Comparison of ENCODE assay signal across 9 cellular contexts in genomic region chr2:74497777-74498499, GRCh38. TPM values are rescaled to one million over a fixed set of nuclear protein-coding genes. Genes with fewer than 3 reads are reported as not detected.
DNase-seq lines count a peak whose midpoint lies in the region; ATAC-seq and TF ChIP-seq lines count a peak whose summit lies in the region.
"Had no signal": no experiment of that assay in that cellular context is flagged by ENCODE, and none has a peak within 500 bp of the region (broad histone marks: within the 10 kb centered on the region; RNA-seq: fewer than 3 reads in every experiment).

No MANE protein-coding gene starts in this region.

- no peaks in the 10 kb centered on the region for H3K79me2 ChIP-seq in PC-3 (ENCODE audit: low read length)

- no peaks in the 10 kb centered on the region for H3F3A ChIP-seq in PC-3 (ENCODE audit: low read length, unreplicated experiment)

- CTCF ChIA-PET in PC-3 (lab: Charles Lee) = no interaction called here

- peaks cover 9% of the 10 kb centered on the region; the same call in 1 of the 2 replicates for H3K36me3 ChIP-seq in PC-3 (ENCODE audit: low read depth, low read length)
- H3K36me3 ChIP-seq: ovary had no signal

- DNase-seq in PC-3 (no peak), neural crest cell (ENCODE audit: low read depth, low spot score) (no peak), NCI-H1694 treated with DMSO at 0.1 percent for 48 hours (lab: John Stamatoyannopoulos, UW) (no peak), hypothalamus (lab: John Stamatoyannopoulos, UW) (no peak), NCI-H1930 (lab: John Stamatoyannopoulos, UW) (no peak)

- no peaks in the 10 kb centered on the region for H3K9me3 Mint-ChIP-seq in neural crest cell

- peaks cover 15% of the 10 kb centered on the region for H3K36me3 Mint-ChIP-seq in neural crest cell (ENCODE audit: low read depth)

- no peaks in the 10 kb centered on the region for H3K27me3 ChIP-seq in PC-3 (ENCODE audit: low read length)
- H3K27me3 ChIP-seq: ovary had no signal

- POLR2A ChIA-PET in PC-3 (lab: Charles Lee; ENCODE audit: unreplicated experiment) = no interaction called here

- no peaks in the 10 kb centered on the region for H3K9me3 ChIP-seq in PC-3 (ENCODE audit: low read length)
- H3K9me3 ChIP-seq: ovary had no signal

- H3K4me2 ChIP-seq in PC-3 (ENCODE audit: low read length) = peak overlapping the region; percentile 94

- H3K4me3 ChIP-seq in GM08714 (ENCODE audit: low read length) (peak overlapping the region; percentile 28; the same call in 1 of the 2 replicates), PC-3 (ENCODE audit: low read length) (peak overlapping the region; percentile 67)
- H3K4me3 ChIP-seq: ovary had no signal

- intact Hi-C loops in PC-3 (cut with micrococcal nuclease) = loop anchor here (1.0 kb wide), 1 partner anchor 15 kb away; the partner anchor contains the start of gene TTC31

- H3K27ac Mint-ChIP-seq in neural crest cell (ENCODE audit: unreplicated experiment) = no peak overlapping the region

- H2AFZ ChIP-seq in PC-3 (ENCODE audit: low read length) = peak overlapping the region; percentile 87

- H3K9me2 ChIP-seq in PC-3 (replicated peaks; ENCODE audit: low read length) = no peaks in the 10 kb centered on the region

- peaks cover 84% of the 10 kb centered on the region for H3K27me3 Mint-ChIP-seq in neural crest cell (ENCODE audit: low read depth)

- peak overlapping the region; percentile 86 for H3K4me3 Mint-ChIP-seq in neural crest cell

- H3K4me1 Mint-ChIP-seq in neural crest cell = peaks cover 19% of the 10 kb centered on the region

- no peak overlapping the region for H3K9ac ChIP-seq in PC-3 (ENCODE audit: low read length)

- H3K4me1 ChIP-seq in PC-3 (ENCODE audit: insufficient read depth, low read length) = peaks cover 19% of the 10 kb centered on the region

- TF ChIP-seq CTCF in PC-3 (conservative IDR thresholded peaks at IDR 0.05; ENCODE audit: low read depth, low read length) (no peak), neural crest cell (conservative IDR thresholded peaks at IDR 0.05) (no peak)

- H3K27ac ChIP-seq in PC-3 (ENCODE audit: low read length) = no peak overlapping the region
- H3K27ac ChIP-seq: ovary had no signal

- peak; percentile 39 for ATAC-seq in PC-3
- ATAC-seq in esophagus mucosa = peak; percentile 41
- ATAC-seq in HG02852 (IDR thresholded peaks at IDR 0.05; ENCODE audit: unreplicated experiment) = no peak

- BruUV-seq in PC-3 (replicated peaks; lab: Mats Ljungman, UMichigan) = no TSS peak

- no peaks in the 10 kb centered on the region for H4K20me1 ChIP-seq in PC-3 (ENCODE audit: low read length)

RNA-seq across cellular contexts. Expression of gene LBX2, which starts 1.5 kb away (rescaled TPM):
- not detected in 2 replicates for total RNA-seq in PC-3 (2014; rRNA removed)
- total RNA-seq in esophagus mucosa = 0.32 TPM
- total RNA-seq in neural crest cell = 0.28 TPM in 1 of 2 replicates, not detected in the other

RNA-seq across cellular contexts. Expression of gene PCGF1, which starts 9.6 kb away (rescaled TPM):
- 31.2 and 35.7 TPM in 2 replicates for total RNA-seq in PC-3 (2014; rRNA removed)
- total RNA-seq in esophagus mucosa = 20.6 TPM
- 25.4 and 30.0 TPM in 2 replicates for total RNA-seq in neural crest cell

RNA-seq across cellular contexts. Expression of gene TTC31, which starts 15.1 kb away (rescaled TPM):
- 21.1 and 21.4 TPM in 2 replicates for total RNA-seq in PC-3 (2014; rRNA removed)
- 10.5 TPM for total RNA-seq in esophagus mucosa
- total RNA-seq in neural crest cell = 29.6 and 31.6 TPM in 2 replicates

RNA-seq across cellular contexts. Expression of gene CCDC142, which starts 15.1 kb away (rescaled TPM):
- total RNA-seq in PC-3 (2014; rRNA removed) (14.7 and 21.1 TPM in 2 replicates), esophagus mucosa (4.6 TPM), neural crest cell (34.7 and 35.0 TPM in 2 replicates)

RNA-seq across cellular contexts. Expression of gene TLX2, which starts 16.3 kb away (rescaled TPM):
- 3.1 and 3.4 TPM in 2 replicates for total RNA-seq in PC-3 (2014; rRNA removed)
- not detected for total RNA-seq in esophagus mucosa
- total RNA-seq in neural crest cell = not detected in 2 replicates
- total RNA-seq: ovary had no signal
